In the genomic region with DNA sequence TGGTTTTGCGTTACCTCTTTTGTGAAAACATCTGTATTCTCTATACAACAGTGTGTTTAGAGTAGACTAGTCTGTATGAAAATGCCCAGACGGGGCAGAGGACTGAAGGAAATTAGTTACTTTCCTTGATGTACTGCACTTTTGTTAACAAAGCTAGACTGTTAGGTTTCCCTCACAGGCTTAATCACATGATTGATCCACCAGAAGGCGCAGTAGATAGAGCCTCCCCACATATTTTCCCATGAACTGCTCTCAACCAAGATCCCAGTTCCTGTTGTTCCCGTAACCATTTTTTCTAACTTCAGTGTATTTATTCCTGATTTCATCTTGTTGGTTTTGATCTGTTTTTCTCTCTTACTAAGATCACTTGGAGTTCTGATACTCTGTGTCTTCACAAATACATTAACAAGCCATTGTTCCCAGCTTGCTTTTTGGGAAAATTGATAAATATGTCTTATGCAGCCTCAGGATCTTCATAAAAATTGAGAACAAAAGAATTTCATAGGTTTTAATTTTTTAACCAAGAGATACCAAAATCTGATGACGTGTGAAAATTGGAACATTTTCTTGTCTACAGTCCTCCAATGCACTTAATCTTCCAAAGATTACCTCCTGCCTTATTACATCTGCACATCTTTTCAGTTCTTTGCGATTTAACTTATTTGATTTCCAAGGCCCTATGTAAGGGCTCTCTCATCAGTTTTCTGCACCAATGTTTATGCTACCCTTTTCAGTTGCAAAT, we compare ENCODE assay signal across 13 cellular contexts. TPM values are rescaled to one million over a fixed set of nuclear protein-coding genes. Genes with fewer than 3 reads are reported as not detected.
DNase-seq lines count a peak whose midpoint lies in the region; ATAC-seq and TF ChIP-seq lines count a peak whose summit lies in the region.
"Had no signal": no experiment of that assay in that cellular context is flagged by ENCODE, and none has a peak within 500 bp of the region (broad histone marks: within the 10 kb centered on the region; RNA-seq: fewer than 3 reads in every experiment).

No MANE protein-coding gene starts in this region.

- no peak for DNase-seq in CD4-positive, alpha-beta T cell
- DNase-seq in brain microvascular endothelial cell (peak; percentile 31), GM20000 (ENCODE audit: low spot score) (no peak)
- DNase-seq in naive thymus-derived CD8-positive, alpha-beta T cell, result no peak
- DNase-seq in effector memory CD8-positive, alpha-beta T cell, result no peak
- DNase-seq: adrenal gland; DMS153; stimulated activated CD8-positive, alpha-beta memory T cell treated with anti-CD3 and anti-CD28 coated beads, Interleukin-4, amount 100 ng/mL, for 48 hours had no signal

- H3K27me3 ChIP-seq in CD4-positive, alpha-beta T cell (ENCODE audit: control insufficient read depth, insufficient read depth, low read length), result no peaks in the 10 kb centered on the region
- no peaks in the 10 kb centered on the region for H3K27me3 ChIP-seq in brain microvascular endothelial cell (replicated peaks)
- H3K27me3 ChIP-seq: adrenal gland had no signal

- H3K4me3 ChIP-seq in brain microvascular endothelial cell (ENCODE audit: low read depth, low read length), result no peak overlapping the region
- H3K4me3 ChIP-seq: adrenal gland, smooth muscle cell had no signal

- peaks cover 43% of the 10 kb centered on the region for H3K4me1 Mint-ChIP-seq in CD4-positive, alpha-beta T cell (ENCODE audit: low read depth)
- peaks cover 24 to 35% (median 28%) of the 10 kb centered on the region in 3 donors for H3K4me1 Mint-ChIP-seq in IgD-negative memory B cell
- peaks cover 14 to 49% (median 39%) of the 10 kb centered on the region in 4 donors for H3K4me1 Mint-ChIP-seq in naive thymus-derived CD8-positive, alpha-beta T cell
- peaks cover 17 to 24% of the 10 kb centered on the region in 2 donors for H3K4me1 Mint-ChIP-seq in effector memory CD8-positive, alpha-beta T cell (ENCODE audit: low read depth in 2 of 2)

- in situ Hi-C loops in brain microvascular endothelial cell (cut with HindIII; ENCODE audit: low pct_ligation_motif_present, low sequenced_read_pairs), result no loop called here

- H3K9me3 ChIP-seq in CD4-positive, alpha-beta T cell (ENCODE audit: control insufficient read depth, low read length), result no peaks in the 10 kb centered on the region
- H3K9me3 ChIP-seq: adrenal gland had no signal

- ATAC-seq in CD4-positive, alpha-beta T cell (ENCODE audit: poor library complexity), result no peak
- ATAC-seq in naive thymus-derived CD8-positive, alpha-beta T cell, result no peak
- ATAC-seq in GM19395 (IDR thresholded peaks at IDR 0.05; ENCODE audit: unreplicated experiment), result no peak
- ATAC-seq in effector memory CD8-positive, alpha-beta T cell (replicated peaks), result no peak
- ATAC-seq in HG02840 (IDR thresholded peaks at IDR 0.05; ENCODE audit: low FRiP score, unreplicated experiment), result no peak
- ATAC-seq: activated CD4-positive, CD25-positive, alpha-beta regulatory T cell treated with anti-CD3 and anti-CD28 coated beads, Interleukin-2, amount 50 U/mL, for 24 hours had no signal

- TF ChIP-seq CTCF in CD4-positive, alpha-beta T cell (IDR thresholded peaks at IDR 0.05), result no peak
- TF ChIP-seq CTCF in brain microvascular endothelial cell (IDR thresholded peaks at IDR 0.05; ENCODE audit: low read depth, low read length, missing control alignments) (peak; percentile 19), GM20000 (IDR thresholded peaks at IDR 0.05; ENCODE audit: extremely low read depth, missing control alignments) (no peak)

- H3K27me3 Mint-ChIP-seq in CD4-positive, alpha-beta T cell, result no peaks in the 10 kb centered on the region
- no peaks in the 10 kb centered on the region for H3K27me3 Mint-ChIP-seq in IgD-negative memory B cell
- no peaks in the 10 kb centered on the region for H3K27me3 Mint-ChIP-seq in naive thymus-derived CD8-positive, alpha-beta T cell
- H3K27me3 Mint-ChIP-seq in effector memory CD8-positive, alpha-beta T cell, result no peaks in the 10 kb centered on the region

- H3K27ac ChIP-seq in CD4-positive, alpha-beta T cell (ENCODE audit: low read depth, low read length), result no peak overlapping the region
- H3K27ac ChIP-seq in brain microvascular endothelial cell, result no peak overlapping the region
- H3K27ac ChIP-seq: adrenal gland had no signal

- H3K36me3 ChIP-seq in brain microvascular endothelial cell (replicated peaks), result peaks cover 1% of the 10 kb centered on the region

- no peaks in the 10 kb centered on the region for H3K9me3 Mint-ChIP-seq in CD4-positive, alpha-beta T cell
- no peaks in the 10 kb centered on the region for H3K9me3 Mint-ChIP-seq in IgD-negative memory B cell
- H3K9me3 Mint-ChIP-seq in naive thymus-derived CD8-positive, alpha-beta T cell, result no peaks in the 10 kb centered on the region
- H3K9me3 Mint-ChIP-seq in effector memory CD8-positive, alpha-beta T cell, result no peaks in the 10 kb centered on the region

- H3K36me3 Mint-ChIP-seq in CD4-positive, alpha-beta T cell (ENCODE audit: low read depth), result peaks cover 29% of the 10 kb centered on the region
- peaks cover 3% of the 10 kb centered on the region for H3K36me3 Mint-ChIP-seq in IgD-negative memory B cell
- H3K36me3 Mint-ChIP-seq in naive thymus-derived CD8-positive, alpha-beta T cell, result peaks cover 2 to 28% (median 5%) of the 10 kb centered on the region in 3 donors
- peaks cover 26% of the 10 kb centered on the region for H3K36me3 Mint-ChIP-seq in effector memory CD8-positive, alpha-beta T cell (ENCODE audit: insufficient read depth)

- CTCF ChIA-PET in CD4-positive, alpha-beta T cell (lab: Charles Lee), result interaction anchor here (0.7 kb wide), 1 partner anchor 16 kb away, joined by 3 read pairs; no protein-coding TSS in a partner anchor

- intact Hi-C loops in CD4-positive, alpha-beta T cell (cut with DNase I, micrococcal nuclease), result no loop called here

- H3K4me3 Mint-ChIP-seq in CD4-positive, alpha-beta T cell, result peak overlapping the region; percentile 72
- peak overlapping the region in 2 of 4 donors; percentile 34 to 42 for H3K4me3 Mint-ChIP-seq in IgD-negative memory B cell
- peak overlapping the region in 3 of 10 donors; percentile 20 to 34 (median 29) for H3K4me3 Mint-ChIP-seq in naive thymus-derived CD8-positive, alpha-beta T cell
- H3K4me3 Mint-ChIP-seq in effector memory CD8-positive, alpha-beta T cell, result no peak overlapping the region

- peak overlapping the region; percentile 4 for H3K27ac Mint-ChIP-seq in CD4-positive, alpha-beta T cell
- H3K27ac Mint-ChIP-seq in IgD-negative memory B cell, result peak overlapping the region in 2 of 3 donors; percentile 1
- H3K27ac Mint-ChIP-seq in naive thymus-derived CD8-positive, alpha-beta T cell, result peak overlapping the region in 7 of 10 donors; percentile 0 to 65 (median 8)
- H3K27ac Mint-ChIP-seq in effector memory CD8-positive, alpha-beta T cell, result peak overlapping the region in 1 of 2 donors; percentile 17

- POLR2A ChIA-PET in CD4-positive, alpha-beta T cell (lab: Charles Lee), result interaction anchor here (3.6 kb wide), 1 partner anchor 239 kb away, joined by 24 read pairs; the partner anchor contains the start of gene KDM3A
- POLR2A ChIA-PET in naive thymus-derived CD8-positive, alpha-beta T cell (lab: Charles Lee), result no interaction called here

RNA-seq across cellular contexts. Expression of gene MRPL35, which starts 2.9 kb away (rescaled TPM):
- total RNA-seq in CD4-positive, alpha-beta T cell, result 1 to 10 TPM; 5.4 to 6.1 TPM
- polyA plus RNA-seq in IgD-negative memory B cell, result 36.9 TPM
- 10 to 100 TPM; 17.8 to 22.8 TPM for total RNA-seq in naive thymus-derived CD8-positive, alpha-beta T cell
- 10 to 100 TPM; 17.5 to 40.6 (median 24.7) TPM for polyA plus RNA-seq in naive thymus-derived CD8-positive, alpha-beta T cell

RNA-seq across cellular contexts. Expression of gene IMMT, which starts 6.9 kb away (rescaled TPM):
- total RNA-seq in CD4-positive, alpha-beta T cell, result 10 to 100 TPM; 39.5 to 40.8 TPM
- polyA plus RNA-seq in IgD-negative memory B cell, result 53.7 TPM
- 10 to 100 TPM; 79.7 to 86.2 TPM for total RNA-seq in naive thymus-derived CD8-positive, alpha-beta T cell
- 10 to 100 TPM; 47.5 to 71.9 (median 61.4) TPM for polyA plus RNA-seq in naive thymus-derived CD8-positive, alpha-beta T cell
